In the genomic region with DNA sequence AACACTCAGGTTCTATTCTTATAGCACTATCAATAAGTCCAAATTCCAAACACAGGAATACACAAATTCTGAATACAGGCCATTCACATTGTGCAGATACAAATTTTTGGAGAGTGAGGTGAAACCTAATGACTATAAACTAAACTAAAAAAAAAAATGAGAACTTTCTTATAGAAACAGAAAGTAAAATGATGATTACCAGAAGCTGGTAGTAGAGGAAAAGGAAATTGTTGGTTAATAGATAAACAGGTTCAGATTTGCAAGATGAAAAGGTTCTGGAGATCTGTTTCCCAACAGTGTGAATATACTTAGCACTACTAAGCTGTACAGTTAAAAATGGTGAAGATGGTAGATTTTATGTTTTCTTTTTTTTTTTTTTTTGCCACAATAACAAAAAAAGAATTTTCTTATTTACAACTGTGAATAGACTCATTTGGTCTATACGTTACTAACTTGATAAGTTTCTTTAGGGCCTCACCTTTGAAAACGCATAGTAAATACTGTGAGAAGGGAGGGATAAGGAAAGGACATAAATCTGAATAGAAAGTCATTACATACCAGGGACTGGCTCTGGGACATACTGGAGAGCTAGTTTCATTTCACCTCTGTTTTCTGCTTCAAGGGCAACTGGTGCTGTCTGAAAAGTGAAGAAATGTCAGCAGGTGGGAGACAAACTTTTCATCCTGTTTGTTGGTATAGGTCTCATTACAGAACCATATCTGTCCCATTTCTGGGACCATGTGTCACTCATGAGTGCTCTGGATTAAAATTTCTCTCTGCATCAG, we compare ENCODE assay signal across 9 cellular contexts. TPM values are rescaled to one million over a fixed set of nuclear protein-coding genes. Genes with fewer than 3 reads are reported as not detected.
A peak's percentile ranks its signal among the peaks of the same experiment; 100 is the strongest.
DNase-seq lines count a peak whose midpoint lies in the region; ATAC-seq and TF ChIP-seq lines count a peak whose summit lies in the region.
"Had no signal": no experiment of that assay in that cellular context is flagged by ENCODE, and none has a peak within 500 bp of the region (broad histone marks: within the 10 kb centered on the region; RNA-seq: fewer than 3 reads in every experiment).

No MANE protein-coding gene starts in this region.

- intact Hi-C loops in ascending aorta (cut with DNase I) (no loop called here), thyroid gland (cut with DNase I) (no loop called here)

- H3K36me3 ChIP-seq in ascending aorta (no peaks in the 10 kb centered on the region), thyroid gland (no peaks in the 10 kb centered on the region)

- POLR2A ChIA-PET in RWPE1 (lab: Yijun Ruan, JAX; ENCODE audit: low non-redundant PET) = no interaction called here

- H3K4me1 ChIP-seq in ascending aorta (no peaks in the 10 kb centered on the region), thyroid gland (no peaks in the 10 kb centered on the region)

- H3K27ac ChIP-seq in RWPE1 (no peak overlapping the region), ascending aorta (no peak overlapping the region), thyroid gland (no peak overlapping the region)

- H3K9me3 ChIP-seq in ascending aorta (no peaks in the 10 kb centered on the region), thyroid gland (no peaks in the 10 kb centered on the region)

- TF ChIP-seq CTCF in RWPE1 (conservative IDR thresholded peaks at IDR 0.05; ENCODE audit: low read depth) (no peak), ascending aorta (IDR thresholded peaks at IDR 0.05) (no peak), thyroid gland (IDR thresholded peaks at IDR 0.05) (no peak)

- peak; percentile 87 for ATAC-seq in GM18867 (IDR thresholded peaks at IDR 0.05; ENCODE audit: unreplicated experiment)
- ATAC-seq in GM21528 (IDR thresholded peaks at IDR 0.05; ENCODE audit: low FRiP score, unreplicated experiment) = peak; percentile 80
- peak; percentile 94 for ATAC-seq in HG03354 (IDR thresholded peaks at IDR 0.05; ENCODE audit: poor library complexity, severe bottlenecking, unreplicated experiment)
- ATAC-seq: K562 had no signal

- CTCF ChIA-PET in RWPE1 (lab: Yijun Ruan, JAX) = interaction anchor here (0.5 to 0.6 kb wide), 2 partner anchors 76 to 1104 kb away, joined by 3 to 4 read pairs; no protein-coding TSS in a partner anchor

- peak; percentile 13 for DNase-seq in germinal center (ENCODE audit: low spot score)
- no peak for DNase-seq in RWPE1 (ENCODE audit: low spot score)
- no peak for DNase-seq in stimulated activated CD4-positive, alpha-beta T cell treated with anti-CD3 and anti-CD28 coated beads, Interleukin-4, amount 100 ng/mL, for 1 hour
- no peak for DNase-seq in ascending aorta (ENCODE audit: low spot score in 2 of 2)
- DNase-seq in thyroid gland = no peak

- H3K4me3 ChIP-seq in ascending aorta (no peak overlapping the region), thyroid gland (replicated peaks in 1 of 3) (no peak overlapping the region)
- H3K4me3 ChIP-seq: K562 had no signal

- no peak for TF ChIP-seq POLR2A in thyroid gland (IDR thresholded peaks at IDR 0.05)

- H3K27me3 ChIP-seq in ascending aorta = no peaks in the 10 kb centered on the region
- no peaks in the 10 kb centered on the region for H3K27me3 ChIP-seq in thyroid gland

- 83 to 85% methylated on average over 2 of the region's 2 CpGs for WGBS in thyroid gland, 2 donors

RNA-seq across cellular contexts. Expression of gene CCDC89, which starts 14.2 kb away (rescaled TPM):
- total RNA-seq in ascending aorta (16.6 TPM), thyroid gland (1 to 10 TPM in 1 of 4 donors, under 1 TPM in 2, not detected in 1; 0.33 to 2.2 (median 0.40) TPM)

RNA-seq across cellular contexts. Expression of gene CREBZF, which starts 35.2 kb away (rescaled TPM):
- total RNA-seq in ascending aorta (29.7 TPM), thyroid gland (100 to 1,000 TPM in 2 of 4 donors, 10 to 100 TPM in 2; 72.9 to 125 (median 106) TPM)

RNA-seq across cellular contexts. Expression of gene TMEM126A, which starts 52.4 kb away (rescaled TPM):
- total RNA-seq in ascending aorta = 6.8 TPM
- total RNA-seq in thyroid gland = 10 to 100 TPM; 24.1 to 31.7 (median 27.1) TPM
